Comparison of ENCODE assay signal across 12 cellular contexts in genomic region chr1:65429078-65429477, GRCh38. TPM values are rescaled to one million over a fixed set of nuclear protein-coding genes. Genes with fewer than 3 reads are reported as not detected.
DNase-seq lines count a peak whose midpoint lies in the region; ATAC-seq and TF ChIP-seq lines count a peak whose summit lies in the region.
"Had no signal": no experiment of that assay in that cellular context is flagged by ENCODE, and none has a peak within 500 bp of the region (broad histone marks: within the 10 kb centered on the region; RNA-seq: fewer than 3 reads in every experiment).

No MANE protein-coding gene starts in this region.

- H4K20me1 ChIP-seq in osteoblast (ENCODE audit: insufficient read depth, low read length) = no peaks in the 10 kb centered on the region

- H3K4me2 ChIP-seq in osteoblast (ENCODE audit: insufficient read depth, low read length) = no peak overlapping the region

- ATAC-seq in heart left ventricle (no peak), left cardiac atrium (no peak), upper lobe of right lung (no peak)
- ATAC-seq: activated CD8-positive, alpha-beta T cell treated with anti-CD3 and anti-CD28 coated beads for 36 hours had no signal

- no peak for TF ChIP-seq CTCF in heart left ventricle (IDR thresholded peaks at IDR 0.05)
- TF ChIP-seq CTCF in dorsolateral prefrontal cortex (IDR thresholded peaks at IDR 0.05 in 54 of 56, conservative IDR thresholded peaks at IDR 0.05 in 2 of 56; ENCODE audit: low read depth in 1 of 56, partially characterized antibody in 56 of 56) = no peak
- no peak for TF ChIP-seq CTCF in osteoblast (IDR thresholded peaks at IDR 0.05; ENCODE audit: extremely low read depth, low read depth, low read length)
- TF ChIP-seq CTCF in upper lobe of right lung (IDR thresholded peaks at IDR 0.05) = no peak

- H3K79me2 ChIP-seq in osteoblast (ENCODE audit: insufficient read depth, low read length) = peaks cover 70% of the 10 kb centered on the region

- H3K27me3 ChIP-seq in heart left ventricle (no peaks in the 10 kb centered on the region), dorsolateral prefrontal cortex (no peaks in the 10 kb centered on the region), osteoblast (ENCODE audit: insufficient read depth, low read length) (no peaks in the 10 kb centered on the region), upper lobe of right lung (no peaks in the 10 kb centered on the region)
- H3K27me3 ChIP-seq in effector memory CD4-positive, alpha-beta T cell (replicated peaks; ENCODE audit: control insufficient read depth, insufficient read depth, low read length, poor library complexity, severe bottlenecking) = no peaks in the 10 kb centered on the region

- H3K36me3 ChIP-seq in heart left ventricle (peaks cover 0 to 88% (median 73%) of the 10 kb centered on the region in 9 donors), osteoblast (ENCODE audit: insufficient read depth, low read length) (peaks cover 66% of the 10 kb centered on the region), upper lobe of right lung (peaks cover 63% of the 10 kb centered on the region)
- H3K36me3 ChIP-seq in effector memory CD4-positive, alpha-beta T cell (ENCODE audit: control insufficient read depth, insufficient read depth, low read length) = peaks cover 9% of the 10 kb centered on the region

- peaks cover 0 to 44% (median 10%) of the 10 kb centered on the region in 12 donors for H3K4me1 ChIP-seq in heart left ventricle
- H3K4me1 ChIP-seq in osteoblast (ENCODE audit: insufficient read depth, low read length) = peaks cover 52% of the 10 kb centered on the region
- peaks cover 15% of the 10 kb centered on the region for H3K4me1 ChIP-seq in upper lobe of right lung
- H3K4me1 ChIP-seq in effector memory CD4-positive, alpha-beta T cell (ENCODE audit: control insufficient read depth, insufficient read depth, low read length, poor library complexity, severe bottlenecking) = no peaks in the 10 kb centered on the region

- DNase-seq in heart left ventricle (no peak), left cardiac atrium (no peak), dorsolateral prefrontal cortex (no peak), osteoblast (ENCODE audit: insufficient read length, low spot score, missing footprints) (peak; percentile 14), upper lobe of right lung (no peak), cerebellar cortex (ENCODE audit: low spot score) (no peak), AG08395 (ENCODE audit: low spot score) (no peak)
- no peak for DNase-seq in effector memory CD4-positive, alpha-beta T cell
- DNase-seq: activated CD8-positive, alpha-beta T cell treated with anti-CD3 and anti-CD28 coated beads for 36 hours; CD4-positive, alpha-beta T cell; NCI-H187 treated with DMSO at 0.1 percent for 48 hours; NCI-H526 treated with DMSO at 0.1 percent for 48 hours had no signal

- WGBS in heart left ventricle, 4 donors = 87 to 93% (median 90%) methylated on average over 2 of the region's 2 CpGs

- intact Hi-C loops in heart left ventricle (cut with DNase I) (loop anchor here in 7 of 10 donors (10.0 kb wide), 5 partner anchors 164 to 364 kb away; no protein-coding TSS in a partner anchor), left cardiac atrium (cut with DNase I) (loop anchor here in 1 of 2 donors (10.0 kb wide), 1 partner anchor 374 kb away; no protein-coding TSS in a partner anchor), dorsolateral prefrontal cortex (cut with DNase I) (loop anchor here in 1 of 2 donors (10.0 kb wide), 2 partner anchors 124 to 364 kb away; partner anchors contain the start of gene DNAJC6), upper lobe of right lung (cut with DNase I) (no loop called here)

- H3K4me3 ChIP-seq in heart left ventricle = no peak overlapping the region
- no peak overlapping the region for H3K4me3 ChIP-seq in dorsolateral prefrontal cortex
- H3K4me3 ChIP-seq in osteoblast (ENCODE audit: insufficient read depth, low read length) = no peak overlapping the region
- H3K4me3 ChIP-seq in upper lobe of right lung = no peak overlapping the region
- no peak overlapping the region for H3K4me3 ChIP-seq in effector memory CD4-positive, alpha-beta T cell (ENCODE audit: insufficient read depth, low read depth, low read length, poor library complexity, severe bottlenecking)

- H2AFZ ChIP-seq in osteoblast (ENCODE audit: low read length) = no peak overlapping the region

- H3K9me3 ChIP-seq in heart left ventricle (no peaks in the 10 kb centered on the region), osteoblast (ENCODE audit: low read depth, low read length) (no peaks in the 10 kb centered on the region), upper lobe of right lung (no peaks in the 10 kb centered on the region)
- H3K9me3 ChIP-seq in effector memory CD4-positive, alpha-beta T cell (ENCODE audit: control insufficient read depth, low read length) = no peaks in the 10 kb centered on the region

- peak overlapping the region in 7 of 12 donors; percentile 9 to 84 (median 55) for H3K27ac ChIP-seq in heart left ventricle
- H3K27ac ChIP-seq in dorsolateral prefrontal cortex = peak overlapping the region in 32 of 59 donors; percentile 0 to 76 (median 42)
- peak overlapping the region; percentile 97 for H3K27ac ChIP-seq in osteoblast (ENCODE audit: low read depth, low read length)
- peak overlapping the region; percentile 71 for H3K27ac ChIP-seq in upper lobe of right lung
- H3K27ac ChIP-seq in effector memory CD4-positive, alpha-beta T cell (ENCODE audit: insufficient read depth, low read length, poor library complexity, severe bottlenecking) = no peak overlapping the region

- no peak for TF ChIP-seq POLR2A in heart left ventricle (IDR thresholded peaks at IDR 0.05)

RNA-seq across cellular contexts. Expression of gene LEPR, which starts 8.6 kb away (rescaled TPM):
- 10 to 100 TPM in 2 of 9 donors, 1 to 10 TPM in 7; 3.4 to 11.6 (median 5.5) TPM for total RNA-seq in heart left ventricle
- polyA plus RNA-seq in heart left ventricle = 1 to 10 TPM; 1.5 to 2.3 TPM
- 10 to 100 TPM in 1 of 2 donors, 1 to 10 TPM in 1; 7.0 to 29.5 TPM for total RNA-seq in left cardiac atrium
- 10 to 100 TPM in 48 of 120 experiments, 1 to 10 TPM in 72; 3.9 to 33.4 (median 9.2) TPM for total RNA-seq in dorsolateral prefrontal cortex
- total RNA-seq in osteoblast = 169 and 235 TPM in 2 replicates
- 38.0 TPM for total RNA-seq in upper lobe of right lung

RNA-seq across cellular contexts. Expression of gene LEPROT, which starts 8.6 kb away (rescaled TPM):
- total RNA-seq in heart left ventricle (10 to 100 TPM; 37.0 to 66.2 (median 46.3) TPM), left cardiac atrium (10 to 100 TPM; 55.0 to 57.5 TPM), dorsolateral prefrontal cortex (10 to 100 TPM; 20.6 to 68.1 (median 34.2) TPM), osteoblast (87.9 and 111 TPM in 2 replicates), upper lobe of right lung (107 TPM)
- 10 to 100 TPM; 20.8 to 46.2 TPM for polyA plus RNA-seq in heart left ventricle
